8 cellular contexts compared by ENCODE assay signal in genomic region chr11:11129118-11129517, GRCh38.
"Had no signal": no experiment of that assay in that cellular context is flagged by ENCODE, and none has a peak within 500 bp of the region (broad histone marks: within the 10 kb centered on the region; RNA-seq: fewer than 3 reads in every experiment).

No MANE protein-coding gene starts in this region.

- H3K4me3 ChIP-seq: K562 had no signal

- DNase-seq: IMR-90, KBM-7, KG1 had no signal

- H3K27ac Mint-ChIP-seq: IgD-negative memory B cell had no signal

- ATAC-seq: HepG2, K562 had no signal

- H3K27ac ChIP-seq: HL-60 had no signal

- FAIRE-seq: HepG2, HTR-8/SVneo, K562 had no signal

- H3K4me1 Mint-ChIP-seq: IgD-negative memory B cell had no signal

- H3K36me3 Mint-ChIP-seq: IgD-negative memory B cell had no signal
